In genomic region chr11:103826856-103827255, GRCh38 we compare ENCODE assay signal across 24 cellular contexts.
"Had no signal": no experiment of that assay in that cellular context is flagged by ENCODE, and none has a peak within 500 bp of the region (broad histone marks: within the 10 kb centered on the region; RNA-seq: fewer than 3 reads in every experiment).

No MANE protein-coding gene starts in this region.

- H3K27ac ChIP-seq: colonic mucosa, epithelial cell of prostate, gastrocnemius medialis, left lung, right lobe of liver, suprapubic skin, thyroid gland had no signal

- H3K4me3 ChIP-seq: colonic mucosa, gastrocnemius medialis, left lung, right lobe of liver, suprapubic skin, thyroid gland had no signal

- H3K9me3 ChIP-seq: colonic mucosa, gastrocnemius medialis, right lobe of liver, thyroid gland had no signal

- DNase-seq: colonic mucosa; effector CD8-positive, alpha-beta T cell; endodermal cell; foreskin fibroblast; gastrocnemius medialis; head of caudate nucleus; left lung; mesenchymal stem cell; naive thymus-derived CD4-positive, alpha-beta T cell; nephron progenitor cell; nucleus accumbens; posterior cingulate gyrus; right lobe of liver; small intestine; stimulated activated CD4-positive, alpha-beta T cell treated with anti-CD3 and anti-CD28 coated beads, Interleukin-12 subunit alpha, Interleukin-12 subunit beta, amount 100 ng/mL, for 4 hours; stimulated activated CD4-positive, alpha-beta T cell treated with anti-CD3 and anti-CD28 coated beads, Interleukin-1b, Interleukin-23, amount 100 ng/mL, for 48 hours; stimulated activated CD4-positive, alpha-beta T cell treated with anti-CD3 and anti-CD28 coated beads, Interleukin-4, amount 100 ng/mL, for 1 hour; stimulated activated CD8-positive, alpha-beta memory T cell treated with anti-CD3 and anti-CD28 coated beads, Interleukin-4, amount 100 ng/mL, for 48 hours; stimulated activated naive CD4-positive, alpha-beta T cell; stimulated activated naive CD8-positive, alpha-beta T cell treated with anti-CD3 and anti-CD28 coated beads, Interleukin-15, amount 100 ng/mL, for 72 hours; thyroid gland had no signal

- ATAC-seq: esophagus mucosa; gastrocnemius medialis; left lung; naive thymus-derived CD4-positive, alpha-beta T cell; right lobe of liver; stimulated activated naive CD8-positive, alpha-beta T cell treated with anti-CD3 and anti-CD28 coated beads, Interleukin-15, amount 100 ng/mL, for 72 hours had no signal

- H3K4me1 ChIP-seq: colonic mucosa, gastrocnemius medialis, left lung, right lobe of liver, suprapubic skin, thyroid gland had no signal

- H3K27me3 ChIP-seq: colonic mucosa, gastrocnemius medialis, left lung, right lobe of liver, suprapubic skin, thyroid gland had no signal

- H3K36me3 ChIP-seq: colonic mucosa, gastrocnemius medialis, left lung, right lobe of liver, suprapubic skin, thyroid gland had no signal
